ENCODE assay signal across 16 cellular contexts in the genomic region with DNA sequence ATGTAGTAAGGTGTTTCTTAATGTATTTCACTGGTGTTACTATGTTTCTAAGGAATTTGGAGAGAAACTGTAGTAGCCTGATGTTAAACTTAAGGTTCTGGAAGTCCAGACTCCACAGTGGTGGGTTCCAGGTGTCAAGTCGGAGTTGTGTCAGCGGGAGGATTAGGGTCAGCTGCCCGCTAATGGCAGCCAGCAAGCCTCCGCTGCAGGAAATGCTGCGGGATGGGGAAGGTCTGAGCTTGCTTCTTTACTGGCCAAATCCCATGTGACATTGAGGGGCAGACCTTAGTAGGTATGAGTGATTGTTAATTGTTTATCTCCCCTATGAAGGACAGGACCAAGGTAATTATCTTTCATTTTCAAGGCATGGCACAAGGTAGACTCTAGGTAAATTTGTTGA. TPM values are rescaled to one million over a fixed set of nuclear protein-coding genes. Genes with fewer than 3 reads are reported as not detected.
A peak's percentile ranks its signal among the peaks of the same experiment; 100 is the strongest.
DNase-seq lines count a peak whose midpoint lies in the region; ATAC-seq and TF ChIP-seq lines count a peak whose summit lies in the region.
"Had no signal": no experiment of that assay in that cellular context is flagged by ENCODE, and none has a peak within 500 bp of the region (broad histone marks: within the 10 kb centered on the region; RNA-seq: fewer than 3 reads in every experiment).

No MANE protein-coding gene starts in this region.

- no peak overlapping the region for H2AFZ ChIP-seq in OCI-LY7 (ENCODE audit: low read length)

- H3K36me3 ChIP-seq in breast epithelium (no peaks in the 10 kb centered on the region), iPS-20b (ENCODE audit: insufficient read depth, low read depth, low read length) (no peaks in the 10 kb centered on the region), tibial nerve (no peaks in the 10 kb centered on the region), OCI-LY7 (ENCODE audit: insufficient read depth, low read length) (no peaks in the 10 kb centered on the region)

- H3K27me3 Mint-ChIP-seq in MCF 10A (ENCODE audit: insufficient read depth, unreplicated experiment) (no peaks in the 10 kb centered on the region), brain (peaks cover 42% of the 10 kb centered on the region)
- H3K27me3 Mint-ChIP-seq: CD8-positive, alpha-beta memory T cell had no signal

- H3K9me3 Mint-ChIP-seq in MCF 10A (ENCODE audit: unreplicated experiment) (no peaks in the 10 kb centered on the region), brain (no peaks in the 10 kb centered on the region)
- H3K9me3 Mint-ChIP-seq: CD8-positive, alpha-beta memory T cell had no signal

- no peaks in the 10 kb centered on the region for H3K36me3 Mint-ChIP-seq in MCF 10A (ENCODE audit: insufficient read depth, unreplicated experiment)
- no peaks in the 10 kb centered on the region for H3K36me3 Mint-ChIP-seq in brain

- H3K79me2 ChIP-seq in OCI-LY7 (ENCODE audit: insufficient read depth, low read depth, low read length), result peaks cover 17% of the 10 kb centered on the region; the same call in 1 of the 2 replicates

- TF ChIP-seq POLR2A in breast epithelium (IDR thresholded peaks at IDR 0.05) (no peak), tibial nerve (IDR thresholded peaks at IDR 0.05) (no peak)

- H3K9me3 ChIP-seq in breast epithelium (no peaks in the 10 kb centered on the region), iPS-20b (ENCODE audit: insufficient read depth, low read depth, low read length) (no peaks in the 10 kb centered on the region), tibial nerve (no peaks in the 10 kb centered on the region), OCI-LY7 (ENCODE audit: low read length) (no peaks in the 10 kb centered on the region)

- no peaks in the 10 kb centered on the region for H3K9me2 ChIP-seq in OCI-LY7 (ENCODE audit: insufficient read depth, low read length)

- WGBS in tibial nerve, 2 donors, result 40 to 61% methylated on average over 5 of the region's 5 CpGs

- TF ChIP-seq CTCF in breast epithelium (IDR thresholded peaks at IDR 0.05) (no peak), MCF 10A (IDR thresholded peaks at IDR 0.05; ENCODE audit: unreplicated experiment) (no peak), brain (conservative IDR thresholded peaks at IDR 0.05) (no peak), tibial nerve (IDR thresholded peaks at IDR 0.05) (no peak), OCI-LY7 (conservative IDR thresholded peaks at IDR 0.05; ENCODE audit: low read length) (no peak)

- H3K27me3 ChIP-seq in breast epithelium (no peaks in the 10 kb centered on the region), iPS-20b (ENCODE audit: insufficient read depth, low read length) (no peaks in the 10 kb centered on the region), tibial nerve (no peaks in the 10 kb centered on the region)

- BruUV-seq in MCF 10A (replicated peaks; lab: Mats Ljungman, UMichigan) (no TSS peak), OCI-LY7 (replicated peaks; lab: Mats Ljungman, UMichigan) (no TSS peak)

- intact Hi-C loops in breast epithelium (cut with DNase I; ENCODE audit: low total_unique reads) (loop anchor here (10.0 kb wide), 1 partner anchor 251 kb away; no protein-coding TSS in a partner anchor), MCF 10A (cut with micrococcal nuclease) (no loop called here), OCI-LY7 (cut with micrococcal nuclease; ENCODE audit: unreplicated experiment) (no loop called here)

- H3K4me3 Mint-ChIP-seq in MCF 10A (ENCODE audit: unreplicated experiment) (no peak overlapping the region), brain (peak overlapping the region in 3 of 5 experiments; percentile 48 to 80 (median 77))

- CTCF ChIA-PET in MCF 10A (lab: Yijun Ruan, JAX) (no interaction called here), OCI-LY7 (lab: Charles Lee; ENCODE audit: unreplicated experiment) (no interaction called here)

- ATAC-seq in HG02885 (IDR thresholded peaks at IDR 0.05; ENCODE audit: poor library complexity, unreplicated experiment), result no peak

- peaks cover 0 to 5% of the 10 kb centered on the region in 2 donors for H3K4me1 ChIP-seq in breast epithelium
- H3K4me1 ChIP-seq in iPS-20b (ENCODE audit: insufficient read depth, low read length), result peaks cover 31% of the 10 kb centered on the region
- H3K4me1 ChIP-seq in tibial nerve, result peaks cover 0 to 32% (median 5%) of the 10 kb centered on the region in 4 donors
- peaks cover 45% of the 10 kb centered on the region for H3K4me1 ChIP-seq in OCI-LY7 (ENCODE audit: insufficient read depth, low read length, poor library complexity, severe bottlenecking)

- TF ChIP-seq EP300 in tibial nerve (IDR thresholded peaks at IDR 0.05), result no peak

- H3K4me3 ChIP-seq in breast epithelium, result no peak overlapping the region
- H3K4me3 ChIP-seq in iPS-20b (ENCODE audit: low read length), result peak overlapping the region; percentile 49; the same call in 1 of the 2 replicates
- H3K4me3 ChIP-seq in tibial nerve, result no peak overlapping the region
- H3K4me3 ChIP-seq in OCI-LY7 (ENCODE audit: low read depth, low read length, poor library complexity, severe bottlenecking), result no peak overlapping the region

- H3K27ac ChIP-seq in breast epithelium (peak overlapping the region; percentile 6 to 98), iPS-20b (ENCODE audit: low read length) (no peak overlapping the region), tibial nerve (peak overlapping the region in 3 of 4 donors; percentile 72 to 100 (median 94)), OCI-LY7 (ENCODE audit: low read depth, low read length, poor library complexity, severe bottlenecking) (no peak overlapping the region)
- H3K27ac ChIP-seq: 22Rv1, HL-60 had no signal

- H3K4me2 ChIP-seq in OCI-LY7 (ENCODE audit: low read length), result no peak overlapping the region

- H3K4me1 Mint-ChIP-seq in MCF 10A (ENCODE audit: insufficient read depth, unreplicated experiment), result peaks cover 13% of the 10 kb centered on the region
- H3K4me1 Mint-ChIP-seq in brain, result peaks cover 41% of the 10 kb centered on the region

- H4K20me1 ChIP-seq in OCI-LY7 (ENCODE audit: insufficient read depth, low read length), result no peaks in the 10 kb centered on the region

- H3K9ac ChIP-seq in iPS-20b (ENCODE audit: low read depth, low read length), result peak overlapping the region; percentile 59; the same call in 1 of the 2 replicates

- H3K27ac Mint-ChIP-seq in MCF 10A (ENCODE audit: low read depth, unreplicated experiment) (no peak overlapping the region), brain (peak overlapping the region in 4 of 5 experiments; percentile 6 to 100 (median 69))

- DNase-seq in breast epithelium (ENCODE audit: low spot score in 2 of 2) (no peak), MCF 10A (ENCODE audit: unreplicated experiment) (no peak), tibial nerve (ENCODE audit: low spot score in 2 of 2) (no peak), NCI-H2196 (lab: John Stamatoyannopoulos, UW; ENCODE audit: unreplicated experiment) (no peak), OCI-LY7 (ENCODE audit: low spot score) (no peak)
- DNase-seq: CD8-positive, alpha-beta memory T cell; DND-41; GDM1; NCI-H2107; NCI-H69; SHP77 had no signal

- POLR2A ChIA-PET in MCF 10A (lab: Yijun Ruan, JAX), result interaction anchor here (0.7 kb wide), 1 partner anchor 52 kb away, joined by 3 read pairs; no protein-coding TSS in a partner anchor
- POLR2A ChIA-PET in OCI-LY7 (lab: Charles Lee), result interaction anchor here (1.1 kb wide), 1 partner anchor 20 kb away, joined by 4 read pairs; no protein-coding TSS in a partner anchor

RNA-seq across cellular contexts. Expression of a gene that starts 3.7 kb away (rescaled TPM):
- total RNA-seq in breast epithelium (100 to 1,000 TPM in 2 of 3 donors, 10 to 100 TPM in 1; 99.9 to 205 (median 131) TPM), MCF 10A (2022) (62.2 and 63.9 TPM in 2 replicates), tibial nerve (100 to 1,000 TPM in 3 of 4 donors, 10 to 100 TPM in 1; 91.5 to 123 (median 110) TPM), OCI-LY7 (2022) (164 and 170 TPM in 2 replicates)
- 35.6 TPM for polyA plus RNA-seq in brain (ENCODE audit: insufficient read depth, low read depth, low replicate concordance)
- total RNA-seq in OCI-LY7 (2014; rRNA removed; shearing (Covaris generic)), result 71.8 and 90.1 TPM in 2 replicates

Comparison
In these comparisons a context has a peak if more than half of its experiments do, and no peak if none do; other contexts are left out.
1. H3K27ac ChIP-seq: peak in breast epithelium (2 of 2) and tibial nerve (3 of 4); none in iPS-20b (single experiment) and OCI-LY7 (single experiment).